Comparison of ENCODE assay signal across 19 cellular contexts in the genomic region with DNA sequence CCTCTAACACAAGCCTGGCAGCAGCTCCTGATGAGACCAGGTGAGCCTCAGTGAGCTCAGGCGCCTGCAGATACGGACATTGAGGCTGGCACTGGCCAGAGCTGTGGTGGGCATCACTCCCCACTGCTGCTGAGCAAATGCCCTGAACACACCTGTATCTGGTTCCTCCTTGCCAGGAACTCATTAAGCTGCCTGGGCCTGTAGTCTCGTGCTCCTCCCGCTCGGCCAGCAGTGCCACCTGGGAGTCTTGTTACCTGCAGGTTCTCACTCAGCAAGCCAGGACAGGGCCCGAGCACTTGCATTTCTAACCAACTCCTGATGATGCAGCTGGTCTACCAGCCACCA. TPM values are rescaled to one million over a fixed set of nuclear protein-coding genes. Genes with fewer than 3 reads are reported as not detected.
DNase-seq lines count a peak whose midpoint lies in the region; ATAC-seq, FAIRE-seq and TF ChIP-seq lines count a peak whose summit lies in the region.
"Had no signal": no experiment of that assay in that cellular context is flagged by ENCODE, and none has a peak within 500 bp of the region (broad histone marks: within the 10 kb centered on the region; RNA-seq: fewer than 3 reads in every experiment).

No MANE protein-coding gene starts in this region.

- H3K36me3 ChIP-seq in H1 (ENCODE audit: control insufficient read depth in 2 of 4, insufficient read depth in 4 of 4, low read length in 3 of 4): peaks cover 33 to 59% (median 44%) of the 10 kb centered on the region in 4 experiments

- H3K27me3 ChIP-seq in H1 (replicated peaks in 1 of 4; ENCODE audit: control insufficient read depth in 3 of 4, extremely low read depth in 1 of 4, insufficient read depth in 3 of 4, low read length in 3 of 4): no peaks in the 10 kb centered on the region

- TF ChIP-seq CTCF in natural killer cell (IDR thresholded peaks at IDR 0.05) (no peak), H1 (IDR thresholded peaks at IDR 0.05; ENCODE audit: control extremely low read depth in 1 of 3, insufficient read depth in 1 of 3, low read depth in 1 of 3, low read length in 3 of 3) (no peak)

- H4K91ac ChIP-seq in H1 (replicated peaks; ENCODE audit: insufficient read length, low read length): no peak overlapping the region

- H2AFZ ChIP-seq in H1 (ENCODE audit: low read length): no peak overlapping the region

- H2BK5ac ChIP-seq in H1 (ENCODE audit: low read depth, low read length): no peak overlapping the region

- no peak overlapping the region for H2BK20ac ChIP-seq in H1 (ENCODE audit: low read length)

- peaks cover 5 to 10% of the 10 kb centered on the region in 2 experiments for H4K20me1 ChIP-seq in H1 (replicated peaks in 1 of 2; ENCODE audit: control insufficient read depth in 1 of 2, insufficient read depth in 2 of 2, low read length in 2 of 2)

- H3K56ac ChIP-seq in H1 (replicated peaks; ENCODE audit: insufficient read length, low read depth, low read length): no peak overlapping the region

- H3K79me1 ChIP-seq in H1 (ENCODE audit: low read depth, low read length): no peaks in the 10 kb centered on the region; the same call in 1 of the 2 replicates

- CTCF ChIA-PET in H1 (lab: Charles Lee; ENCODE audit: partially characterized antibody): interaction anchor here (0.7 to 2.7 kb wide), 6 partner anchors 8 to 706 kb away, joined by 3 to 13 read pairs (median 3); no protein-coding TSS in a partner anchor

- no peaks in the 10 kb centered on the region for H3K23me2 ChIP-seq in H1 (ENCODE audit: low read depth, low read length)

- no peak overlapping the region for H3K4ac ChIP-seq in H1 (replicated peaks; ENCODE audit: insufficient read length, low read depth, low read length)

- TF ChIP-seq POLR2A in H1 (IDR thresholded peaks at IDR 0.05; ENCODE audit: control extremely low read depth in 1 of 2, low read depth in 2 of 2, low read length in 2 of 2): no peak

- no peak for TF ChIP-seq EP300 in H1 (IDR thresholded peaks at IDR 0.05; ENCODE audit: borderline replicate concordance in 1 of 2, low read depth in 2 of 2, low read length in 2 of 2)

- no peak for TF ChIP-seq RAD21 in H1 (IDR thresholded peaks at IDR 0.05 in 1 of 2, conservative IDR thresholded peaks at IDR 0.05 in 1 of 2; ENCODE audit: low read depth in 2 of 2, low read length in 2 of 2)

- H3K79me2 ChIP-seq in H1 (ENCODE audit: control insufficient read depth in 1 of 2, insufficient read depth in 2 of 2, low read length in 2 of 2): no peaks in the 10 kb centered on the region

- H3K27ac Mint-ChIP-seq in natural killer cell treated with Interleukin-12 subunit alpha and Interleukin-12 subunit beta and Interleukin-15 and Interleukin-18, amount 100 ng/mL, for 72 hours: peak overlapping the region in 1 of 2 donors; percentile 37
- H3K27ac Mint-ChIP-seq in natural killer cell: peak overlapping the region in 1 of 2 donors; percentile 46
- H3K27ac Mint-ChIP-seq: IgD-negative memory B cell had no signal

- no peaks in the 10 kb centered on the region for H3K4me1 Mint-ChIP-seq in natural killer cell treated with Interleukin-12 subunit alpha and Interleukin-12 subunit beta and Interleukin-15 and Interleukin-18, amount 100 ng/mL, for 72 hours (ENCODE audit: low read depth in 2 of 2)
- H3K4me1 Mint-ChIP-seq in natural killer cell: no peaks in the 10 kb centered on the region

- no peak overlapping the region for H3K18ac ChIP-seq in H1 (ENCODE audit: extremely low read depth, low read length)

- intact Hi-C loops in natural killer cell (cut with micrococcal nuclease): no loop called here
- intact Hi-C loops in sciatic nerve (cut with DNase I): no loop called here
- intact Hi-C loops in posterior vena cava (cut with DNase I): no loop called here

- H3K9me3 ChIP-seq in H1 (ENCODE audit: insufficient read depth in 2 of 2, low read depth in 1 of 2, low read length in 1 of 2): no peaks in the 10 kb centered on the region
- H3K9me3 ChIP-seq: Caco-2 had no signal

- peaks cover 16% of the 10 kb centered on the region for H3K36me3 Mint-ChIP-seq in natural killer cell treated with Interleukin-12 subunit alpha and Interleukin-12 subunit beta and Interleukin-15 and Interleukin-18, amount 100 ng/mL, for 72 hours
- peaks cover 19% of the 10 kb centered on the region for H3K36me3 Mint-ChIP-seq in natural killer cell

- H3K4me1 ChIP-seq in H1 (replicated peaks in 1 of 4; ENCODE audit: control insufficient read depth in 3 of 4, insufficient read depth in 4 of 4, low read length in 3 of 4): peaks cover 0 to 3% (median 1%) of the 10 kb centered on the region in 4 experiments; a peak in 3 of 7 replicates
- H3K4me1 ChIP-seq: Caco-2 had no signal

- no peak overlapping the region for H2BK15ac ChIP-seq in H1 (ENCODE audit: low read length)

- peak; percentile 20 to 41 for ATAC-seq in natural killer cell treated with Interleukin-12 subunit alpha and Interleukin-12 subunit beta and Interleukin-15 and Interleukin-18, amount 100 ng/mL, for 72 hours
- no peak for ATAC-seq in natural killer cell
- ATAC-seq in sciatic nerve: peak; percentile 17

- H3K9ac ChIP-seq in H1 (replicated peaks in 1 of 4; ENCODE audit: extremely low read depth in 1 of 4, low read depth in 3 of 4, low read length in 3 of 4): no peak overlapping the region

- POLR2A ChIA-PET in H1 (lab: Charles Lee; ENCODE audit: partially characterized antibody): interaction anchor here (0.5 to 3.6 kb wide), 8 partner anchors 9 to 244 kb away, joined by 3 to 13 read pairs (median 6); no protein-coding TSS in a partner anchor

- peaks cover 3 to 9% of the 10 kb centered on the region in 2 donors for H3K27me3 Mint-ChIP-seq in natural killer cell treated with Interleukin-12 subunit alpha and Interleukin-12 subunit beta and Interleukin-15 and Interleukin-18, amount 100 ng/mL, for 72 hours
- peaks cover 1 to 9% of the 10 kb centered on the region in 2 donors for H3K27me3 Mint-ChIP-seq in natural killer cell (ENCODE audit: low read depth in 2 of 2)
- H3K27me3 Mint-ChIP-seq: IgD-negative memory B cell had no signal

- H3K4me3 Mint-ChIP-seq in natural killer cell treated with Interleukin-12 subunit alpha and Interleukin-12 subunit beta and Interleukin-15 and Interleukin-18, amount 100 ng/mL, for 72 hours: no peak overlapping the region
- H3K4me3 Mint-ChIP-seq in natural killer cell: no peak overlapping the region
- H3K4me3 Mint-ChIP-seq: IgD-negative memory B cell had no signal

- DNase-seq in NCI-H2196 (lab: John Stamatoyannopoulos, UW; ENCODE audit: unreplicated experiment): peak; percentile 42
- DNase-seq in NCI-H2196 treated with DMSO at 0.1 percent for 48 hours (lab: John Stamatoyannopoulos, UW; ENCODE audit: unreplicated experiment): no peak
- DNase-seq in natural killer cell treated with Interleukin-12 subunit alpha and Interleukin-12 subunit beta and Interleukin-15 and Interleukin-18, amount 100 ng/mL, for 72 hours (ENCODE audit: low spot score): no peak
- DNase-seq in natural killer cell: no peak
- DNase-seq in H1 (ENCODE audit: low read depth in 1 of 2, low spot score in 2 of 2): no peak
- no peak for DNase-seq in sciatic nerve (ENCODE audit: low spot score)
- no peak for DNase-seq in posterior vena cava (ENCODE audit: low spot score)
- no peak for DNase-seq in retina
- DNase-seq: Caco-2, DMS53, HCEC 1CT, NCI-H1436 treated with DMSO at 0.1 percent for 48 hours, NCI-H2081, NCI-H2227 treated with DMSO at 0.1 percent for 48 hours, NCI-H524 treated with DMSO at 0.1 percent for 48 hours, RPMI8226 had no signal

- H4K8ac ChIP-seq in H1 (ENCODE audit: extremely low read depth, insufficient read depth, low read length): no peak overlapping the region; the same call in 1 of the 2 replicates

- no peak overlapping the region for H3K4me2 ChIP-seq in H1 (ENCODE audit: insufficient read depth in 1 of 2, low read depth in 2 of 2, low read length in 2 of 2)

- FAIRE-seq in H1 (lab: Jason Lieb, UNC): no peak

- no peak overlapping the region for H2AK5ac ChIP-seq in H1 (ENCODE audit: low read depth, low read length)

- no peak overlapping the region for H3K14ac ChIP-seq in H1 (ENCODE audit: insufficient read length)

- H3K23ac ChIP-seq in H1 (ENCODE audit: insufficient read length): no peak overlapping the region

- no peak overlapping the region for H3K4me3 ChIP-seq in H1 (ENCODE audit: extremely low read depth in 1 of 4, insufficient read depth in 2 of 4, low read depth in 3 of 4, low read length in 4 of 4)

- H3K27ac ChIP-seq in H1 (ENCODE audit: low read depth, low read length): no peak overlapping the region
- H3K27ac ChIP-seq: 22Rv1 had no signal

- WGBS in H1 (ENCODE audit: extremely low coverage in 1 of 2, insufficient coverage in 1 of 2, insufficient read length in 1 of 2, insufficient replicate concordance in 2 of 2, low coverage in 1 of 2, low lambda C conversion rate in 2 of 2, missing lambda C conversion rate in 1 of 2), 2 experiments: 96% methylated on average over 6 of the region's 6 CpGs; no CpG with 5 or more reads in 1 of the 2 experiments

- no peak overlapping the region for H2BK120ac ChIP-seq in H1 (replicated peaks; ENCODE audit: low read depth, low read length)

- no peak overlapping the region for H4K5ac ChIP-seq in H1 (ENCODE audit: insufficient read length, low read depth, low read length)

- no peak overlapping the region for H2BK12ac ChIP-seq in H1 (ENCODE audit: low read depth, low read length)

- H3K9me3 Mint-ChIP-seq in natural killer cell treated with Interleukin-12 subunit alpha and Interleukin-12 subunit beta and Interleukin-15 and Interleukin-18, amount 100 ng/mL, for 72 hours: no peaks in the 10 kb centered on the region
- H3K9me3 Mint-ChIP-seq in natural killer cell: no peaks in the 10 kb centered on the region

RNA-seq across cellular contexts. Expression of gene EIF4A3, which starts 13.3 kb away (rescaled TPM):
- 100 to 1,000 TPM; 134 to 155 TPM for total RNA-seq in natural killer cell treated with Interleukin-12 subunit alpha and Interleukin-12 subunit beta and Interleukin-15 and Interleukin-18, amount 100 ng/mL, for 72 hours
- total RNA-seq in natural killer cell (10 to 100 TPM; 86.2 to 88.6 (median 88.0) TPM), sciatic nerve (66.0 TPM), posterior vena cava (10 to 100 TPM; 48.8 to 50.5 TPM)
- 146 and 155 TPM in 2 replicates for total RNA-seq in H1 (2021; fragmentation: NEBNext Ultra II Directional; extraction: Animal tissue kit (Norgen Biotek cat#: 25700))
- polyA plus RNA-seq in H1 (2011; rRNA removed): 99.1 and 142 TPM in 2 replicates
- 140 TPM for polyA plus RNA-seq in H1 (2011; cell fraction: cytosol; rRNA removed)
- polyA plus RNA-seq in H1 (2011; cell fraction: nucleus; rRNA removed): 77.5 TPM
- 156 to 184 TPM (median 166 TPM) in 4 replicates for polyA plus RNA-seq in H1 (2012, experiment 1 of 2)
- 48.6 TPM for polyA plus RNA-seq in H1 (2012, experiment 2 of 2)
- polyA plus RNA-seq in H1 (2013, experiment 1 of 2): 81.9 TPM
- 84.3 TPM for polyA plus RNA-seq in H1 (2013, experiment 2 of 2)
- polyA minus RNA-seq in H1 (2011; rRNA and poly(A)+ RNA removed): 108 and 113 TPM in 2 replicates
- polyA minus RNA-seq in H1 (2011; cell fraction: cytosol; rRNA and poly(A)+ RNA removed): 61.2 TPM
- polyA minus RNA-seq in H1 (2011; cell fraction: nucleus; rRNA and poly(A)+ RNA removed): 42.7 TPM

RNA-seq across cellular contexts. Expression of gene GAA, which starts 32.2 kb away (rescaled TPM):
- 10 to 100 TPM; 20.9 to 24.0 TPM for total RNA-seq in natural killer cell treated with Interleukin-12 subunit alpha and Interleukin-12 subunit beta and Interleukin-15 and Interleukin-18, amount 100 ng/mL, for 72 hours
- total RNA-seq in natural killer cell (10 to 100 TPM; 28.5 to 35.8 (median 32.9) TPM), sciatic nerve (60.7 TPM), posterior vena cava (10 to 100 TPM; 38.7 to 42.8 TPM)
- total RNA-seq in H1 (2021; fragmentation: NEBNext Ultra II Directional; extraction: Animal tissue kit (Norgen Biotek cat#: 25700)): 25.3 and 30.0 TPM in 2 replicates
- 14.8 and 32.7 TPM in 2 replicates for polyA plus RNA-seq in H1 (2011; rRNA removed)
- 24.0 TPM for polyA plus RNA-seq in H1 (2011; cell fraction: cytosol; rRNA removed)
- 151 TPM for polyA plus RNA-seq in H1 (2011; cell fraction: nucleus; rRNA removed)
- 20.2 to 49.6 TPM (median 37.7 TPM) in 4 replicates for polyA plus RNA-seq in H1 (2012, experiment 1 of 2)
- polyA plus RNA-seq in H1 (2012, experiment 2 of 2): 24.4 TPM
- polyA plus RNA-seq in H1 (2013, experiment 1 of 2): 45.2 TPM
- polyA plus RNA-seq in H1 (2013, experiment 2 of 2): 38.1 TPM
- polyA minus RNA-seq in H1 (2011; rRNA and poly(A)+ RNA removed): 5.0 and 7.6 TPM in 2 replicates
- 17.7 TPM for polyA minus RNA-seq in H1 (2011; cell fraction: cytosol; rRNA and poly(A)+ RNA removed)
- 25.7 TPM for polyA minus RNA-seq in H1 (2011; cell fraction: nucleus; rRNA and poly(A)+ RNA removed)

RNA-seq across cellular contexts. Expression of gene CARD14, which starts 36.2 kb away (rescaled TPM):
- not detected for total RNA-seq in natural killer cell treated with Interleukin-12 subunit alpha and Interleukin-12 subunit beta and Interleukin-15 and Interleukin-18, amount 100 ng/mL, for 72 hours
- total RNA-seq in natural killer cell (under 1 TPM in 2 of 3 donors, not detected in 1; 0.12 to 0.38 TPM), sciatic nerve (0.49 TPM), posterior vena cava (under 1 TPM in 1 of 2 donors, not detected in 1; 0.24 TPM)
- not detected in 2 replicates for total RNA-seq in H1 (2021; fragmentation: NEBNext Ultra II Directional; extraction: Animal tissue kit (Norgen Biotek cat#: 25700))
- 0.08 and 0.16 TPM in 2 replicates for polyA plus RNA-seq in H1 (2011; rRNA removed)
- polyA plus RNA-seq in H1 (2011; cell fraction: cytosol; rRNA removed): 0.22 TPM
- 0.50 TPM for polyA plus RNA-seq in H1 (2011; cell fraction: nucleus; rRNA removed)
- polyA plus RNA-seq in H1 (2012, experiment 1 of 2): 0.28 to 0.57 TPM (median 0.48 TPM) in 4 replicates
- polyA plus RNA-seq in H1 (2012, experiment 2 of 2): 0.24 TPM
- polyA plus RNA-seq in H1 (2013, experiment 1 of 2): 0.02 TPM
- 0.06 TPM for polyA plus RNA-seq in H1 (2013, experiment 2 of 2)
- 0.20 and 1.1 TPM in 2 replicates for polyA minus RNA-seq in H1 (2011; rRNA and poly(A)+ RNA removed)
- polyA minus RNA-seq in H1 (2011; cell fraction: cytosol; rRNA and poly(A)+ RNA removed): 1.8 TPM
- 0.50 TPM for polyA minus RNA-seq in H1 (2011; cell fraction: nucleus; rRNA and poly(A)+ RNA removed)
- total RNA-seq: OCI-LY7 had no signal
- polyA plus RNA-seq: IgD-negative memory B cell had no signal

Comparison
In these comparisons a context has a peak if more than half of its experiments do, and no peak if none do; other contexts are left out.
1. ATAC-seq: peak in natural killer cell treated with Interleukin-12 subunit alpha and Interleukin-12 subunit beta and Interleukin-15 and Interleukin-18, amount 100 ng/mL, for 72 hours (2 of 2) and sciatic nerve (single experiment); none in natural killer cell (0 of 3).